ENCODE assay signal across 12 cellular contexts in the genomic region with DNA sequence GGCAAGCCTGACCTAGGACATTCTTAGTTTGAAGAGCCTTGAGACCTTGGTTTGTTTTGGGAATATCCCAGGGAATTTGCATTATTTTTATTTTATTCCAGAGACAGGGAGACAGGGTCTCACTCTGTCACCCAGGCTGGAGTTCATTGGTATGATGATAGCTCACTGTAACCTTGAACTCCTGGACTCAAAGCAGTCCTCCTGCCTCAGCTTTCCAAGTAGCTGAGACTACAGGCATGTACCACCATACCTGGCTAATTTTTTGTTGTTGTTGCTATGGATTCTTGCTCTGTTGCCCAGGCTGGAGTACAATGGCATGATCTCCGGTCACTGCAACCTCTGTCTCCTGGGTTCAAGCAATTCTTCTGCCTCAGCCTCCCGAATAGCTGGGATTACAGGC. TPM values are rescaled to one million over a fixed set of nuclear protein-coding genes. Genes with fewer than 3 reads are reported as not detected.
DNase-seq lines count a peak whose midpoint lies in the region; ATAC-seq and TF ChIP-seq lines count a peak whose summit lies in the region.
"Had no signal": no experiment of that assay in that cellular context is flagged by ENCODE, and none has a peak within 500 bp of the region (broad histone marks: within the 10 kb centered on the region; RNA-seq: fewer than 3 reads in every experiment).

No MANE protein-coding gene starts in this region.

- no peaks in the 10 kb centered on the region for H3K27me3 Mint-ChIP-seq in activated CD8-positive, alpha-beta T cell treated with anti-CD3 and anti-CD28 coated beads for 36 hours
- H3K27me3 Mint-ChIP-seq in activated CD8-positive, alpha-beta T cell treated with anti-CD3 and anti-CD28 coated beads, Interleukin-2, amount 10 ng/mL, durations not matched to agents 7 days and 5 days (ENCODE audit: low read depth): no peaks in the 10 kb centered on the region

- no peak for TF ChIP-seq CTCF in activated CD8-positive, alpha-beta T cell treated with anti-CD3 and anti-CD28 coated beads for 36 hours (IDR thresholded peaks at IDR 0.05)
- TF ChIP-seq CTCF in DND-41 (IDR thresholded peaks at IDR 0.05; ENCODE audit: borderline replicate concordance, extremely low read depth, low read length, poor library complexity, severe bottlenecking): no peak
- TF ChIP-seq CTCF in OCI-LY7 (conservative IDR thresholded peaks at IDR 0.05; ENCODE audit: low read length): no peak

- no peak overlapping the region for H2AFZ ChIP-seq in DND-41 (ENCODE audit: low read depth, low read length)
- H2AFZ ChIP-seq in OCI-LY7 (ENCODE audit: low read length): no peak overlapping the region

- no peak overlapping the region for H3K27ac ChIP-seq in DND-41 (ENCODE audit: low read length)
- H3K27ac ChIP-seq in OCI-LY7 (ENCODE audit: low read depth, low read length, poor library complexity, severe bottlenecking): no peak overlapping the region
- H3K27ac ChIP-seq: BLaER1, HL-60 had no signal

- H3K4me3 ChIP-seq in DND-41 (ENCODE audit: low read depth in 1 of 2, low read length in 2 of 2) (no peak overlapping the region), OCI-LY7 (ENCODE audit: low read depth, low read length, poor library complexity, severe bottlenecking) (no peak overlapping the region)
- H3K4me3 ChIP-seq: BLaER1 had no signal

- DNase-seq in activated CD8-positive, alpha-beta T cell treated with anti-CD3 and anti-CD28 coated beads for 36 hours: no peak
- DNase-seq in activated CD8-positive, alpha-beta T cell treated with anti-CD3 and anti-CD28 coated beads, Interleukin-2, amount 10 ng/mL, durations not matched to agents 7 days and 5 days: no peak
- DNase-seq in DND-41 (no peak), OCI-LY7 (ENCODE audit: low spot score) (no peak), mesenteric fat pad (ENCODE audit: low spot score) (peak; percentile 11), NCI-H1694 treated with DMSO at 0.1 percent for 48 hours (lab: John Stamatoyannopoulos, UW) (no peak), SHP77 treated with DMSO at 0.1 percent for 48 hours (lab: John Stamatoyannopoulos, UW) (no peak)
- DNase-seq: 8988T, AML-193, DMS53 had no signal

- CTCF ChIA-PET in activated CD8-positive, alpha-beta T cell treated with anti-CD3 and anti-CD28 coated beads for 36 hours (lab: Charles Lee): interaction anchor here (1.4 to 1.6 kb wide), 2 partner anchors 8 to 90 kb away, joined by 3 to 7 read pairs; no protein-coding TSS in a partner anchor
- CTCF ChIA-PET in activated CD8-positive, alpha-beta T cell treated with anti-CD3 and anti-CD28 coated beads, Interleukin-2, amount 10 ng/mL, durations not matched to agents 7 days and 5 days (lab: Charles Lee): interaction anchor here (2.6 kb wide), 1 partner anchor 90 kb away, joined by 10 read pairs; no protein-coding TSS in a partner anchor
- CTCF ChIA-PET in OCI-LY7 (lab: Charles Lee; ENCODE audit: unreplicated experiment): no interaction called here

- intact Hi-C loops in activated CD8-positive, alpha-beta T cell treated with anti-CD3 and anti-CD28 coated beads for 36 hours (cut with micrococcal nuclease): no loop called here
- intact Hi-C loops in OCI-LY7 (cut with micrococcal nuclease; ENCODE audit: unreplicated experiment): no loop called here

- no peaks in the 10 kb centered on the region for H3K27me3 ChIP-seq in DND-41 (ENCODE audit: insufficient read depth, low read length, poor library complexity)
- H3K27me3 ChIP-seq: BLaER1 had no signal

- peaks cover 2% of the 10 kb centered on the region; the same call in 1 of the 2 replicates for H4K20me1 ChIP-seq in DND-41 (ENCODE audit: insufficient read depth, low read length)
- peaks cover 16% of the 10 kb centered on the region; the same call in 1 of the 2 replicates for H4K20me1 ChIP-seq in OCI-LY7 (ENCODE audit: insufficient read depth, low read length)

- peak overlapping the region; percentile 61 for H3K27ac Mint-ChIP-seq in activated CD8-positive, alpha-beta T cell treated with anti-CD3 and anti-CD28 coated beads for 36 hours
- H3K27ac Mint-ChIP-seq in activated CD8-positive, alpha-beta T cell treated with anti-CD3 and anti-CD28 coated beads, Interleukin-2, amount 10 ng/mL, durations not matched to agents 7 days and 5 days: no peak overlapping the region

- H3K4me1 ChIP-seq in DND-41 (ENCODE audit: insufficient read depth, low read length): peaks cover 35% of the 10 kb centered on the region
- H3K4me1 ChIP-seq in OCI-LY7 (ENCODE audit: insufficient read depth, low read length, poor library complexity, severe bottlenecking): peaks cover 53% of the 10 kb centered on the region

- H3K79me2 ChIP-seq in DND-41 (ENCODE audit: insufficient read depth, low read length): peaks cover 78% of the 10 kb centered on the region
- H3K79me2 ChIP-seq in OCI-LY7 (ENCODE audit: insufficient read depth, low read depth, low read length): peaks cover 90% of the 10 kb centered on the region

- no TSS peak for BruUV-seq in OCI-LY7 (replicated peaks; lab: Mats Ljungman, UMichigan)

- H3K4me3 Mint-ChIP-seq in activated CD8-positive, alpha-beta T cell treated with anti-CD3 and anti-CD28 coated beads for 36 hours: no peak overlapping the region
- no peak overlapping the region for H3K4me3 Mint-ChIP-seq in activated CD8-positive, alpha-beta T cell treated with anti-CD3 and anti-CD28 coated beads, Interleukin-2, amount 10 ng/mL, durations not matched to agents 7 days and 5 days

- H3K9me2 ChIP-seq in OCI-LY7 (ENCODE audit: insufficient read depth, low read length): no peaks in the 10 kb centered on the region

- peaks cover 27% of the 10 kb centered on the region for H3K36me3 Mint-ChIP-seq in activated CD8-positive, alpha-beta T cell treated with anti-CD3 and anti-CD28 coated beads for 36 hours (ENCODE audit: low read depth)
- H3K36me3 Mint-ChIP-seq in activated CD8-positive, alpha-beta T cell treated with anti-CD3 and anti-CD28 coated beads, Interleukin-2, amount 10 ng/mL, durations not matched to agents 7 days and 5 days (ENCODE audit: low read depth): peaks cover 28% of the 10 kb centered on the region

- H3K36me3 ChIP-seq in DND-41 (ENCODE audit: insufficient read depth, low read length): peaks cover 46% of the 10 kb centered on the region
- H3K36me3 ChIP-seq in OCI-LY7 (ENCODE audit: insufficient read depth, low read length): peaks cover 87% of the 10 kb centered on the region

- POLR2A ChIA-PET in activated CD8-positive, alpha-beta T cell treated with anti-CD3 and anti-CD28 coated beads for 36 hours (lab: Charles Lee): interaction anchor here (0.6 kb wide), 1 partner anchor 51 kb away, joined by 3 read pairs; no protein-coding TSS in a partner anchor
- POLR2A ChIA-PET in activated CD8-positive, alpha-beta T cell treated with anti-CD3 and anti-CD28 coated beads, Interleukin-2, amount 10 ng/mL, durations not matched to agents 7 days and 5 days (lab: Charles Lee): no interaction called here
- POLR2A ChIA-PET in OCI-LY7 (lab: Charles Lee): interaction anchor here (1.3 kb wide), 1 partner anchor 15 kb away, joined by 4 read pairs; no protein-coding TSS in a partner anchor

- ATAC-seq in activated CD8-positive, alpha-beta T cell treated with anti-CD3 and anti-CD28 coated beads for 36 hours: no peak
- ATAC-seq in activated CD8-positive, alpha-beta T cell treated with anti-CD3 and anti-CD28 coated beads, Interleukin-2, amount 10 ng/mL, durations not matched to agents 7 days and 5 days: no peak
- no peak for ATAC-seq in DND-41 (ENCODE audit: insufficient read depth, low read depth)

- no peak overlapping the region for H3K9ac ChIP-seq in DND-41 (ENCODE audit: low read depth, low read length)
- H3K9ac ChIP-seq: BLaER1 had no signal

- no peaks in the 10 kb centered on the region for H3K9me3 Mint-ChIP-seq in activated CD8-positive, alpha-beta T cell treated with anti-CD3 and anti-CD28 coated beads for 36 hours
- no peaks in the 10 kb centered on the region for H3K9me3 Mint-ChIP-seq in activated CD8-positive, alpha-beta T cell treated with anti-CD3 and anti-CD28 coated beads, Interleukin-2, amount 10 ng/mL, durations not matched to agents 7 days and 5 days (ENCODE audit: insufficient read depth)

- peaks cover 31% of the 10 kb centered on the region for H3K4me1 Mint-ChIP-seq in activated CD8-positive, alpha-beta T cell treated with anti-CD3 and anti-CD28 coated beads for 36 hours (ENCODE audit: low read depth)
- H3K4me1 Mint-ChIP-seq in activated CD8-positive, alpha-beta T cell treated with anti-CD3 and anti-CD28 coated beads, Interleukin-2, amount 10 ng/mL, durations not matched to agents 7 days and 5 days (ENCODE audit: low read depth): peaks cover 31% of the 10 kb centered on the region

- H3K9me3 ChIP-seq in DND-41 (ENCODE audit: insufficient read depth, low read length, severe bottlenecking): no peaks in the 10 kb centered on the region
- no peaks in the 10 kb centered on the region for H3K9me3 ChIP-seq in OCI-LY7 (ENCODE audit: low read length)
- H3K9me3 ChIP-seq: BLaER1 had no signal

- H3K4me2 ChIP-seq in DND-41 (ENCODE audit: insufficient read depth, low read length) (0 out of 2 replicates have a peak overlapping the region, but pooled peaks have one; percentile 12), OCI-LY7 (ENCODE audit: low read length) (0 out of 2 replicates have a peak overlapping the region, but pooled peaks have one; percentile 13)
- H3K4me2 ChIP-seq: BLaER1 had no signal

RNA-seq across cellular contexts. Expression of gene MTA3, which starts 4.8 kb away (rescaled TPM):
- total RNA-seq in activated CD8-positive, alpha-beta T cell treated with anti-CD3 and anti-CD28 coated beads for 36 hours: 10 to 100 TPM; 32.6 to 35.9 TPM
- 10 to 100 TPM; 26.2 to 33.4 TPM for total RNA-seq in activated CD8-positive, alpha-beta T cell treated with anti-CD3 and anti-CD28 coated beads, Interleukin-2, amount 10 ng/mL, durations not matched to agents 7 days and 5 days
- total RNA-seq in OCI-LY7 (2014; rRNA removed; shearing (Covaris generic)): 66.7 and 72.7 TPM in 2 replicates
- total RNA-seq in OCI-LY7 (2022) (183 and 205 TPM in 2 replicates), mesenteric fat pad (35.2 TPM)
